ENCODE assay signal across 17 cellular contexts in the genomic region with DNA sequence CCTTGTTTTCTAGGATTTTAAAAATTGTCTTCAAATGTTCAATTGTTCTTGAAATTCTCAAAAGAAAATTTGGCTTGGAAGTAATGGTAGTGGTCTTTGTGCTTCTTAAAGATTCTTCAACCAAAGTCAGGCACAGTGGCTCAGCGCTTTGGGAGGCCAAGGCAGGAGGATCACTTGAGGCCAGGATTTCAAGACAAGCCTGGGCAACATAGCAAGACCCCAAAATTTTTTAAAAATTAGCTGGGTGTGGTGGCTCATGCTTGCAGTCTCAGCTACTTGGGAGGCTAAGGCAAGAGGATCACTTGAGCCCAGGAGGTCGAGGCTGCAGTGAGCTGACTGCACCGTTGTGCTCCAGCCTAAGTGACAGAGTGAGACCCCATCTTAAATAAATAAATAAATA.
A peak's percentile ranks its signal among the peaks of the same experiment; 100 is the strongest.
DNase-seq lines count a peak whose midpoint lies in the region; ATAC-seq and TF ChIP-seq lines count a peak whose summit lies in the region.
"Had no signal": no experiment of that assay in that cellular context is flagged by ENCODE, and none has a peak within 500 bp of the region (broad histone marks: within the 10 kb centered on the region; RNA-seq: fewer than 3 reads in every experiment).

No MANE protein-coding gene starts in this region.

- no peaks in the 10 kb centered on the region for H3K79me2 ChIP-seq in trophoblast cell (ENCODE audit: control insufficient read depth, insufficient read depth, low read length, poor library complexity)

- H3K4me3 ChIP-seq in right atrium auricular region (no peak overlapping the region), right cardiac atrium (ENCODE audit: low read length) (no peak overlapping the region), lower leg skin (ENCODE audit: low read depth, poor library complexity, severe bottlenecking) (no peak overlapping the region), trophoblast cell (ENCODE audit: low read depth, low read length) (peak overlapping the region; percentile 44), neuronal stem cell (ENCODE audit: low read length in 2 of 2) (no peak overlapping the region)
- H3K4me3 ChIP-seq: A549; BLaER1 treated with 17β-estradiol and CSF1 and Interleukin-3, amounts not matched to agents 10 nM and 100 nM; GM12878 had no signal

- no peak for TF ChIP-seq POLR2A in lower leg skin (IDR thresholded peaks at IDR 0.05)

- no peak for TF ChIP-seq CTCF in right atrium auricular region (IDR thresholded peaks at IDR 0.05)
- TF ChIP-seq CTCF in lower leg skin (IDR thresholded peaks at IDR 0.05): no peak

- H3K9ac ChIP-seq in trophoblast cell (ENCODE audit: low read length) (no peak overlapping the region), neuronal stem cell (ENCODE audit: low read depth, low read length, poor library complexity) (no peak overlapping the region)
- H3K9ac ChIP-seq: BLaER1 treated with 17β-estradiol and CSF1 and Interleukin-3, amounts not matched to agents 10 nM and 100 nM had no signal

- ATAC-seq in right cardiac atrium (no peak), HG03571 (IDR thresholded peaks at IDR 0.05; ENCODE audit: unreplicated experiment) (no peak)
- ATAC-seq: A549; CD8-positive, alpha-beta T cell; GM12878 had no signal

- no peak overlapping the region for H3K4ac ChIP-seq in trophoblast cell (ENCODE audit: low read depth, low read length)
- no peak overlapping the region for H3K4ac ChIP-seq in neuronal stem cell (ENCODE audit: low read length)

- H2BK5ac ChIP-seq in trophoblast cell (ENCODE audit: low read depth, low read length, poor library complexity) (no peak overlapping the region), neuronal stem cell (ENCODE audit: low read length) (no peak overlapping the region)

- no peak overlapping the region for H4K12ac ChIP-seq in trophoblast cell (ENCODE audit: low read depth, low read length)

- H2AK5ac ChIP-seq in trophoblast cell (ENCODE audit: low read length) (no peak overlapping the region), neuronal stem cell (ENCODE audit: low read depth, low read length) (no peak overlapping the region)

- H2BK120ac ChIP-seq in trophoblast cell (ENCODE audit: insufficient read depth, low read length, poor library complexity): no peak overlapping the region
- no peak overlapping the region for H2BK120ac ChIP-seq in neuronal stem cell (ENCODE audit: low read depth, low read length)

- intact Hi-C loops in right cardiac atrium (cut with DNase I) (no loop called here), lower leg skin (cut with DNase I; ENCODE audit: low total_unique reads) (no loop called here)

- no peak overlapping the region for H2AFZ ChIP-seq in trophoblast cell (ENCODE audit: insufficient read depth, low read length, poor library complexity)
- no peak overlapping the region for H2AFZ ChIP-seq in neuronal stem cell (ENCODE audit: low read length)

- WGBS in right cardiac atrium: 87% methylated on average over 3 of the region's 3 CpGs
- 91 to 95% methylated on average over 3 of the region's 3 CpGs for WGBS in lower leg skin, 2 donors
- WGBS in trophoblast cell (ENCODE audit: extremely low coverage, insufficient coverage, insufficient read length): no CpG with 5 or more reads among the region's 3 CpGs
- WGBS in neuronal stem cell (ENCODE audit: extremely low coverage in 2 of 2, insufficient read length in 2 of 2, insufficient replicate concordance in 1 of 2), 2 donors: no CpG with 5 or more reads among the region's 3 CpGs

- H3K4me2 ChIP-seq in trophoblast cell (ENCODE audit: low read length): no peak overlapping the region
- no peak overlapping the region for H3K4me2 ChIP-seq in neuronal stem cell (ENCODE audit: insufficient read depth, low read length, poor library complexity, severe bottlenecking)
- H3K4me2 ChIP-seq: A549; BLaER1 treated with 17β-estradiol and CSF1 and Interleukin-3, amounts not matched to agents 10 nM and 100 nM had no signal

- H3K23ac ChIP-seq in trophoblast cell (ENCODE audit: low read length): no peak overlapping the region
- no peak overlapping the region for H3K23ac ChIP-seq in neuronal stem cell (ENCODE audit: low read depth, low read length, poor library complexity)

- DNase-seq in right atrium auricular region (ENCODE audit: low spot score): peak; percentile 34
- no peak for DNase-seq in right cardiac atrium
- peak; percentile 6 to 69 for DNase-seq in lower leg skin (ENCODE audit: low spot score in 2 of 2)
- DNase-seq in trophoblast cell: no peak
- DNase-seq in neuronal stem cell (ENCODE audit: low spot score): no peak
- DNase-seq: AML-193; Caco-2; Calu3; CD4-positive, alpha-beta T cell; CD8-positive, alpha-beta T cell; DMS79 treated with DMSO at 0.1 percent for 48 hours had no signal

- H2BK15ac ChIP-seq in neuronal stem cell (ENCODE audit: low read length): no peak overlapping the region

- H3K79me1 ChIP-seq in trophoblast cell (ENCODE audit: low read length) (no peaks in the 10 kb centered on the region), neuronal stem cell (ENCODE audit: low read depth, low read length) (no peaks in the 10 kb centered on the region)

- H3K18ac ChIP-seq in trophoblast cell (ENCODE audit: low read length) (no peak overlapping the region), neuronal stem cell (ENCODE audit: low read length) (no peak overlapping the region)

- no peaks in the 10 kb centered on the region for H3K9me3 ChIP-seq in right atrium auricular region
- H3K9me3 ChIP-seq in right cardiac atrium (ENCODE audit: control insufficient read depth, low read length): no peaks in the 10 kb centered on the region
- peaks cover 4% of the 10 kb centered on the region for H3K9me3 ChIP-seq in trophoblast cell (ENCODE audit: insufficient read depth, low read depth, low read length)
- no peaks in the 10 kb centered on the region for H3K9me3 ChIP-seq in neuronal stem cell (replicated peaks in 1 of 2; ENCODE audit: control insufficient read depth in 2 of 2, insufficient read depth in 1 of 2, low read depth in 1 of 2, low read length in 2 of 2)
- H3K9me3 ChIP-seq: Caco-2 had no signal

- no peak overlapping the region for H4K8ac ChIP-seq in trophoblast cell (ENCODE audit: low read depth, low read length)
- H4K8ac ChIP-seq in neuronal stem cell (ENCODE audit: low read depth, low read length): no peak overlapping the region

- no peak overlapping the region for H3K14ac ChIP-seq in trophoblast cell (ENCODE audit: low read length)
- no peak overlapping the region for H3K14ac ChIP-seq in neuronal stem cell (ENCODE audit: low read length)

- H2BK12ac ChIP-seq in trophoblast cell (ENCODE audit: low read length) (no peak overlapping the region), neuronal stem cell (ENCODE audit: low read length) (no peak overlapping the region)

- H3K27me3 ChIP-seq in right atrium auricular region (no peaks in the 10 kb centered on the region), right cardiac atrium (ENCODE audit: control insufficient read depth, insufficient read depth) (no peaks in the 10 kb centered on the region), trophoblast cell (ENCODE audit: insufficient read depth, low read length) (no peaks in the 10 kb centered on the region), neuronal stem cell (ENCODE audit: control insufficient read depth in 3 of 3, insufficient read depth in 3 of 3, low read depth in 1 of 3, low read length in 3 of 3) (peaks cover 0 to 4% (median 0%) of the 10 kb centered on the region in 3 experiments)
- H3K27me3 ChIP-seq: BLaER1 treated with 17β-estradiol and CSF1 and Interleukin-3, amounts not matched to agents 10 nM and 100 nM had no signal

- no peak overlapping the region for H3K27ac ChIP-seq in right atrium auricular region
- no peak overlapping the region for H3K27ac ChIP-seq in right cardiac atrium (ENCODE audit: low read length)
- no peak overlapping the region for H3K27ac ChIP-seq in trophoblast cell (ENCODE audit: low read depth, low read length)
- H3K27ac ChIP-seq in neuronal stem cell (replicated peaks; ENCODE audit: low read length): no peak overlapping the region
- H3K27ac ChIP-seq: 22Rv1; A549; BLaER1 treated with 17β-estradiol and CSF1 and Interleukin-3, amounts not matched to agents 10 nM and 100 nM; C4-2B had no signal

- H3K4me1 ChIP-seq in right atrium auricular region (no peaks in the 10 kb centered on the region), right cardiac atrium (ENCODE audit: control insufficient read depth, insufficient read depth, low read length) (no peaks in the 10 kb centered on the region), trophoblast cell (ENCODE audit: control insufficient read depth in 1 of 2, insufficient read depth in 2 of 2, low read length in 2 of 2) (no peaks in the 10 kb centered on the region), neuronal stem cell (ENCODE audit: control insufficient read depth in 2 of 2, insufficient read depth in 1 of 2, low read depth in 1 of 2, low read length in 2 of 2) (no peaks in the 10 kb centered on the region)
- H3K4me1 ChIP-seq: A549; BLaER1 treated with 17β-estradiol and CSF1 and Interleukin-3, amounts not matched to agents 10 nM and 100 nM; Caco-2 had no signal

- H3K36me3 ChIP-seq in right atrium auricular region (no peaks in the 10 kb centered on the region), trophoblast cell (ENCODE audit: control insufficient read depth in 1 of 2, insufficient read depth in 2 of 2, low read length in 2 of 2) (no peaks in the 10 kb centered on the region), neuronal stem cell (replicated peaks in 1 of 2; ENCODE audit: control insufficient read depth in 2 of 2, insufficient read depth in 2 of 2, low read length in 2 of 2) (no peaks in the 10 kb centered on the region)
- H3K36me3 ChIP-seq: BLaER1 treated with 17β-estradiol and CSF1 and Interleukin-3, amounts not matched to agents 10 nM and 100 nM had no signal

- no peak overlapping the region for H4K91ac ChIP-seq in trophoblast cell (ENCODE audit: low read depth, low read length)
- no peak overlapping the region for H4K91ac ChIP-seq in neuronal stem cell (ENCODE audit: low read depth, low read length, poor library complexity)

Comparison
In these comparisons a context has a peak if more than half of its experiments do, and no peak if none do; other contexts are left out.
1. DNase-seq: peak in right atrium auricular region (single experiment) and lower leg skin (2 of 2); none in right cardiac atrium (0 of 3), trophoblast cell (0 of 2) and neuronal stem cell (single experiment).